1 cellular context compared by ENCODE assay signal in genomic region chr2:152813381-152813780, GRCh38.
TF ChIP-seq lines count a peak whose summit lies in the region.

No MANE protein-coding gene starts in this region.

TF ChIP-seq in H1, 55 proteins besides CTCF, POLR2A, EP300 and RAD21 (continued from another document):
- TF ChIP-seq RBBP5 (IDR thresholded peaks at IDR 0.05; ENCODE audit: borderline replicate concordance, low read depth, low read length), result no peak
- no peak for TF ChIP-seq FOSL1 (IDR thresholded peaks at IDR 0.05; ENCODE audit: insufficient read depth, low read depth, low read length)
- no peak for TF ChIP-seq SIX5 (IDR thresholded peaks at IDR 0.05; ENCODE audit: low read depth, low read length)
